ENCODE assay signal across 32 cellular contexts in genomic region chr9:95784318-95784717, GRCh38.
"Had no signal": no experiment of that assay in that cellular context is flagged by ENCODE, and none has a peak within 500 bp of the region (broad histone marks: within the 10 kb centered on the region; RNA-seq: fewer than 3 reads in every experiment).

No MANE protein-coding gene starts in this region.

- ATAC-seq: activated CD8-positive, alpha-beta T cell treated with anti-CD3 and anti-CD28 coated beads for 36 hours; activated naive CD8-positive, alpha-beta T cell treated with anti-CD3 and anti-CD28 coated beads, Interleukin-2, amount 50 U/mL, for 24 hours; body of pancreas; effector memory CD8-positive, alpha-beta T cell; gastroesophageal sphincter had no signal

- H3K9me3 ChIP-seq: adrenal gland, body of pancreas, esophagus squamous epithelium, gastroesophageal sphincter had no signal

- H3K27ac ChIP-seq: adrenal gland, body of pancreas, epithelial cell of prostate, esophagus squamous epithelium, gastroesophageal sphincter, VCaP had no signal

- H3K4me3 ChIP-seq: adrenal gland, body of pancreas, esophagus squamous epithelium, gastroesophageal sphincter had no signal

- H3K36me3 Mint-ChIP-seq: activated naive CD4-positive, alpha-beta T cell treated with anti-CD3 and anti-CD28 coated beads, Interleukin-2, amount 50 U/mL, for 24 hours; activated naive CD8-positive, alpha-beta T cell treated with anti-CD3 and anti-CD28 coated beads for 36 hours; WTC11 had no signal

- H3K27me3 ChIP-seq: adrenal gland, body of pancreas, gastroesophageal sphincter had no signal

- H3K9me3 Mint-ChIP-seq: activated CD8-positive, alpha-beta T cell treated with anti-CD3 and anti-CD28 coated beads for 36 hours; activated naive CD4-positive, alpha-beta T cell treated with anti-CD3 and anti-CD28 coated beads for 36 hours; activated naive CD4-positive, alpha-beta T cell treated with anti-CD3 and anti-CD28 coated beads, Interleukin-2, amount 50 U/mL, for 24 hours; activated naive CD8-positive, alpha-beta T cell treated with anti-CD3 and anti-CD28 coated beads for 36 hours; activated naive CD8-positive, alpha-beta T cell treated with anti-CD3 and anti-CD28 coated beads, Interleukin-2, amount 50 U/mL, for 24 hours; activated T-helper 1 cell treated with anti-CD3 and anti-CD28 coated beads, Interleukin-12 subunit alpha, Interleukin-12 subunit beta, Interleukin-2, Interleukin-4 antibody, amounts not matched to agents 30 ng/mL and 10 ng/mL and 1 ng/mL, durations not matched to agents 14 hours and 24 hours and 36 hours; activated T-helper 2 cell treated with anti-CD3 and anti-CD28 coated beads, Interferon-gamma antibody, Interleukin-2, Interleukin-4, amounts not matched to agents 10 μg/mL and 5 μg/mL and 100 μg/mL, durations not matched to agents 14 hours and 24 hours and 36 hours; effector memory CD8-positive, alpha-beta T cell; WTC11 had no signal

- FAIRE-seq: colon, endometrium, endothelial cell of umbilical vein had no signal

- H3K4me1 Mint-ChIP-seq: activated naive CD4-positive, alpha-beta T cell treated with anti-CD3 and anti-CD28 coated beads, Interleukin-2, amount 50 U/mL, for 24 hours; activated naive CD8-positive, alpha-beta T cell treated with anti-CD3 and anti-CD28 coated beads, Interleukin-2, amount 50 U/mL, for 24 hours had no signal

- DNase-seq: activated CD4-positive, alpha-beta T cell treated with anti-CD3 and anti-CD28 coated beads for 48 hours; activated CD4-positive, alpha-beta T cell treated with anti-CD3 and anti-CD28 coated beads, Interleukin-2, amount 50 U/mL, for 1 hour; activated CD4-positive, alpha-beta T cell treated with anti-CD3 and anti-CD28 coated beads, Interleukin-2, amount 50 U/mL, for 48 hours; activated CD8-positive, alpha-beta memory T cell treated with anti-CD3 and anti-CD28 coated beads for 24 hours; activated CD8-positive, alpha-beta T cell treated with anti-CD3 and anti-CD28 coated beads for 36 hours; activated effector memory CD4-positive, alpha-beta T cell treated with anti-CD3 and anti-CD28 coated beads, Interleukin-2, amount 50 U/mL, for 16 hours; activated naive CD4-positive, alpha-beta T cell treated with anti-CD3 and anti-CD28 coated beads for 36 hours; activated naive CD8-positive, alpha-beta T cell treated with anti-CD3 and anti-CD28 coated beads for 36 hours; activated naive CD8-positive, alpha-beta T cell treated with anti-CD3 and anti-CD28 coated beads, Interleukin-2, amount 50 U/mL, for 24 hours; activated T-cell treated with anti-CD3 and anti-CD28 coated beads, Interleukin-2, amount 50 U/mL, for 48 hours; adrenal gland; amygdala; aorta; body of pancreas; caudate nucleus; cortex of kidney; dermis blood vessel endothelial cell; effector CD4-positive, alpha-beta T cell; effector memory CD8-positive, alpha-beta T cell; esophagus squamous epithelium; foreskin melanocyte; T-helper 2 cell had no signal

- H3K27ac Mint-ChIP-seq: activated CD8-positive, alpha-beta T cell treated with anti-CD3 and anti-CD28 coated beads for 36 hours; activated naive CD4-positive, alpha-beta T cell treated with anti-CD3 and anti-CD28 coated beads for 36 hours; activated naive CD4-positive, alpha-beta T cell treated with anti-CD3 and anti-CD28 coated beads, Interleukin-2, amount 50 U/mL, for 24 hours; activated naive CD8-positive, alpha-beta T cell treated with anti-CD3 and anti-CD28 coated beads for 36 hours; activated naive CD8-positive, alpha-beta T cell treated with anti-CD3 and anti-CD28 coated beads, Interleukin-2, amount 50 U/mL, for 24 hours; activated T-helper 1 cell treated with anti-CD3 and anti-CD28 coated beads, Interleukin-12 subunit alpha, Interleukin-12 subunit beta, Interleukin-2, Interleukin-4 antibody, amounts not matched to agents 30 ng/mL and 10 ng/mL and 1 ng/mL, durations not matched to agents 14 hours and 24 hours and 36 hours; activated T-helper 2 cell treated with anti-CD3 and anti-CD28 coated beads, Interferon-gamma antibody, Interleukin-2, Interleukin-4, amounts not matched to agents 10 μg/mL and 5 μg/mL and 100 μg/mL, durations not matched to agents 14 hours and 24 hours and 36 hours; effector memory CD8-positive, alpha-beta T cell; WTC11 had no signal

- H3K36me3 ChIP-seq: adrenal gland, esophagus squamous epithelium, gastroesophageal sphincter had no signal

- H3K27me3 Mint-ChIP-seq: activated naive CD4-positive, alpha-beta T cell treated with anti-CD3 and anti-CD28 coated beads, Interleukin-2, amount 50 U/mL, for 24 hours had no signal

- H3K4me3 Mint-ChIP-seq: activated CD8-positive, alpha-beta T cell treated with anti-CD3 and anti-CD28 coated beads for 36 hours; activated naive CD4-positive, alpha-beta T cell treated with anti-CD3 and anti-CD28 coated beads for 36 hours; activated naive CD4-positive, alpha-beta T cell treated with anti-CD3 and anti-CD28 coated beads, Interleukin-2, amount 50 U/mL, for 24 hours; activated naive CD8-positive, alpha-beta T cell treated with anti-CD3 and anti-CD28 coated beads for 36 hours; activated naive CD8-positive, alpha-beta T cell treated with anti-CD3 and anti-CD28 coated beads, Interleukin-2, amount 50 U/mL, for 24 hours; activated T-helper 1 cell treated with anti-CD3 and anti-CD28 coated beads, Interleukin-12 subunit alpha, Interleukin-12 subunit beta, Interleukin-2, Interleukin-4 antibody, amounts not matched to agents 30 ng/mL and 10 ng/mL and 1 ng/mL, durations not matched to agents 14 hours and 24 hours and 36 hours; effector memory CD8-positive, alpha-beta T cell; WTC11 had no signal

- H3K4me1 ChIP-seq: body of pancreas, esophagus squamous epithelium, gastroesophageal sphincter had no signal
